In genomic region chr6:42047790-42048405, GRCh38 we compare ENCODE assay signal across 8 cellular contexts. TPM values are rescaled to one million over a fixed set of nuclear protein-coding genes. Genes with fewer than 3 reads are reported as not detected.
DNase-seq lines count a peak whose midpoint lies in the region; ATAC-seq, FAIRE-seq and TF ChIP-seq lines count a peak whose summit lies in the region.

No MANE protein-coding gene starts in this region.

- H3K9me2 ChIP-seq in PC-9 (ENCODE audit: insufficient read depth): no peaks in the 10 kb centered on the region

- TF ChIP-seq CTCF in PC-9 (conservative IDR thresholded peaks at IDR 0.05) (no peak), endothelial cell of umbilical vein (IDR thresholded peaks at IDR 0.05; ENCODE audit: extremely low read depth in 1 of 2, insufficient read depth in 1 of 2, low read depth in 1 of 2, low read length in 2 of 2) (no peak), parathyroid adenoma (IDR thresholded peaks at IDR 0.05) (no peak)

- no peak for TF ChIP-seq POLR2A in endothelial cell of umbilical vein (IDR thresholded peaks at IDR 0.05; ENCODE audit: low read depth, low read length)

- peak overlapping the region; percentile 91 for H3K4me3 ChIP-seq in PC-9
- H3K4me3 ChIP-seq in endothelial cell of umbilical vein (replicated peaks in 1 of 3; ENCODE audit: insufficient read depth in 1 of 3, low read depth in 1 of 3, low read length in 3 of 3): peak overlapping the region; percentile 63 to 79 (median 64)
- H3K4me3 ChIP-seq in parathyroid adenoma (ENCODE audit: low read depth, low read length): peak overlapping the region; percentile 64

- no peaks in the 10 kb centered on the region for H3K9me3 ChIP-seq in ES-I3 (ENCODE audit: control insufficient read depth, insufficient read depth, low read length)
- H3K9me3 ChIP-seq in PC-9 (ENCODE audit: insufficient read depth, low read depth): no peaks in the 10 kb centered on the region
- no peaks in the 10 kb centered on the region for H3K9me3 ChIP-seq in endothelial cell of umbilical vein (replicated peaks; ENCODE audit: control insufficient read depth, insufficient read depth, low read length)
- H3K9me3 ChIP-seq in parathyroid adenoma (ENCODE audit: control insufficient read depth, low read length): no peaks in the 10 kb centered on the region

- CTCF ChIA-PET in PC-9 (lab: Charles Lee) (interaction anchor here (0.6 to 1.6 kb wide), 3 partner anchors 127 to 975 kb away, joined by 3 to 6 read pairs (median 4); partner anchors contain the start of genes BYSL, MED20 and NFYA), endothelial cell of umbilical vein (lab: Charles Lee) (interaction anchor here (1.1 to 7.6 kb wide), 4 partner anchors 113 to 262 kb away, joined by 3 to 78 read pairs (median 8); partner anchors contain the start of genes BYSL, MED20 and TOMM6)

- H3K4me1 ChIP-seq in ES-I3 (ENCODE audit: insufficient read depth, low read length) (peaks cover 19% of the 10 kb centered on the region), PC-9 (replicated peaks; ENCODE audit: insufficient read depth) (peaks cover 57% of the 10 kb centered on the region), endothelial cell of umbilical vein (ENCODE audit: control insufficient read depth, extremely low read depth, insufficient read depth, low read length) (peaks cover 47% of the 10 kb centered on the region), parathyroid adenoma (peaks cover 18% of the 10 kb centered on the region)

- FAIRE-seq in endothelial cell of umbilical vein (lab: Jason Lieb, UNC): no peak

- DNase-seq in PC-9 (no peak), endothelial cell of umbilical vein (ENCODE audit: low read depth, low spot score) (no peak), DMS153 treated with DMSO at 0.1 percent for 48 hours (lab: John Stamatoyannopoulos, UW; ENCODE audit: unreplicated experiment) (no peak), DMS79 treated with DMSO at 0.1 percent for 48 hours (lab: John Stamatoyannopoulos, UW) (no peak)

- H3K9ac ChIP-seq in ES-I3 (ENCODE audit: low read depth, low read length) (peak overlapping the region; percentile 100), endothelial cell of umbilical vein (replicated peaks; ENCODE audit: extremely low read depth, insufficient read depth, low read length) (peak overlapping the region; percentile 32), parathyroid adenoma (no peak overlapping the region)

- H2AFZ ChIP-seq in PC-9 (peak overlapping the region; percentile 87), endothelial cell of umbilical vein (ENCODE audit: low read depth, low read length) (peak overlapping the region; percentile 96), parathyroid adenoma (peak overlapping the region; percentile 86)

- no peaks in the 10 kb centered on the region for H3K27me3 ChIP-seq in PC-9 (ENCODE audit: insufficient read depth, low read depth)
- H3K27me3 ChIP-seq in endothelial cell of umbilical vein (ENCODE audit: control insufficient read depth in 2 of 2, insufficient read depth in 2 of 2, low read length in 2 of 2): no peaks in the 10 kb centered on the region
- no peaks in the 10 kb centered on the region for H3K27me3 ChIP-seq in parathyroid adenoma (ENCODE audit: control insufficient read depth, insufficient read depth, low read length)

- H3K27ac ChIP-seq in PC-9 (no peak overlapping the region), endothelial cell of umbilical vein (ENCODE audit: insufficient read depth, low read depth, low read length) (no peak overlapping the region), parathyroid adenoma (peak overlapping the region; percentile 59)

- dilution Hi-C loops in endothelial cell of umbilical vein (cut with MboI; ENCODE audit: extremely low pct_ligation_motif_present, low sequenced_read_pairs): no loop called here

- intact Hi-C loops in PC-9 (cut with micrococcal nuclease; ENCODE audit: unreplicated experiment): no loop called here
- intact Hi-C loops in endothelial cell of umbilical vein (cut with micrococcal nuclease): no loop called here

- H3K36me3 ChIP-seq in ES-I3 (ENCODE audit: insufficient read depth, low read length) (peaks cover 3% of the 10 kb centered on the region; the same call in 1 of the 2 replicates), PC-9 (ENCODE audit: low read depth) (no peaks in the 10 kb centered on the region), endothelial cell of umbilical vein (ENCODE audit: control insufficient read depth in 2 of 2, extremely low read depth in 1 of 2, insufficient read depth in 2 of 2, low read length in 2 of 2) (peaks cover 2% of the 10 kb centered on the region in 2 experiments), parathyroid adenoma (ENCODE audit: control insufficient read depth, insufficient read depth, low read length) (no peaks in the 10 kb centered on the region)

- H3F3A ChIP-seq in PC-9 (ENCODE audit: insufficient read depth, low read depth): peaks cover 36% of the 10 kb centered on the region; the same call in 1 of the 2 replicates

- H3K79me2 ChIP-seq in PC-9 (ENCODE audit: low read depth) (peaks cover 14% of the 10 kb centered on the region; the same call in 1 of the 2 replicates), endothelial cell of umbilical vein (ENCODE audit: control insufficient read depth, insufficient read depth, low read length) (peaks cover 9% of the 10 kb centered on the region), parathyroid adenoma (peaks cover 18% of the 10 kb centered on the region)

- BruUV-seq in PC-9 (replicated peaks; lab: Mats Ljungman, UMichigan) (no TSS peak), endothelial cell of umbilical vein (replicated peaks; lab: Mats Ljungman, UMichigan) (no TSS peak)

- H3K9me1 ChIP-seq in endothelial cell of umbilical vein (replicated peaks; ENCODE audit: control insufficient read depth, extremely low read depth, insufficient read depth, low read length): no peaks in the 10 kb centered on the region

- H3K4me2 ChIP-seq in PC-9 (peak overlapping the region; percentile 82), endothelial cell of umbilical vein (ENCODE audit: insufficient read depth, low read length) (peak overlapping the region; percentile 83), parathyroid adenoma (ENCODE audit: low read length) (peak overlapping the region; percentile 88)

- H4K20me1 ChIP-seq in PC-9 (ENCODE audit: insufficient read depth): no peaks in the 10 kb centered on the region
- no peaks in the 10 kb centered on the region for H4K20me1 ChIP-seq in endothelial cell of umbilical vein (replicated peaks; ENCODE audit: control insufficient read depth, extremely low read depth, insufficient read depth, low read length)

- POLR2A ChIA-PET in PC-9 (lab: Charles Lee; ENCODE audit: unreplicated experiment) (interaction anchor here (0.8 kb wide), 1 partner anchor 263 kb away, joined by 3 read pairs; no protein-coding TSS in a partner anchor), endothelial cell of umbilical vein (lab: Charles Lee) (no interaction called here)

- ATAC-seq in esophagus mucosa (no peak), HG03460 (IDR thresholded peaks at IDR 0.05; ENCODE audit: unreplicated experiment) (no peak)

TF ChIP-seq in endothelial cell of umbilical vein, 7 proteins besides CTCF, POLR2A, EP300 and RAD21:
- TF ChIP-seq FOS (IDR thresholded peaks at IDR 0.05; ENCODE audit: borderline replicate concordance, insufficient read depth, low read length): no peak
- no peak for TF ChIP-seq GATA2 (IDR thresholded peaks at IDR 0.05; ENCODE audit: insufficient read depth, insufficient read length, low read depth, low read length)
- TF ChIP-seq EZH2 (IDR thresholded peaks at IDR 0.05; ENCODE audit: borderline replicate concordance, low read depth, low read length, severe bottlenecking): no peak
- TF ChIP-seq MYC (IDR thresholded peaks at IDR 0.05; ENCODE audit: low read depth, low read length): no peak
- TF ChIP-seq POLR2AphosphoS5 (IDR thresholded peaks at IDR 0.05; ENCODE audit: insufficient read depth, low read depth, low read length): no peak
- no peak for TF ChIP-seq MAX (IDR thresholded peaks at IDR 0.05; ENCODE audit: insufficient read depth, insufficient read length)
- no peak for TF ChIP-seq JUN (IDR thresholded peaks at IDR 0.05; ENCODE audit: borderline replicate concordance, insufficient read depth, insufficient read length, low read depth)

RNA-seq across cellular contexts. Expression of gene TAF8, which starts 2.4 kb away (rescaled TPM):
- total RNA-seq in PC-9 (2021) (35.6 and 38.4 TPM in 2 replicates), endothelial cell of umbilical vein (32.4 and 32.9 TPM in 2 replicates), esophagus mucosa (13.8 TPM)
- polyA plus RNA-seq in endothelial cell of umbilical vein: 45.4 and 49.8 TPM in 2 replicates
- polyA plus RNA-seq in endothelial cell of umbilical vein (2011; cell fraction: cytosol; rRNA removed): 45.1 and 47.3 TPM in 2 replicates
- 41.5 and 43.5 TPM in 2 replicates for polyA plus RNA-seq in endothelial cell of umbilical vein (2011; cell fraction: nucleus; rRNA removed)
- 14.6 and 18.3 TPM in 2 replicates for polyA plus RNA-seq in endothelial cell of umbilical vein (2012)
- polyA minus RNA-seq in endothelial cell of umbilical vein: 68.3 and 98.7 TPM in 2 replicates
- polyA minus RNA-seq in endothelial cell of umbilical vein (2011; cell fraction: cytosol; rRNA and poly(A)+ RNA removed): 11.0 TPM
- 36.4 and 40.0 TPM in 2 replicates for polyA minus RNA-seq in endothelial cell of umbilical vein (2011; cell fraction: nucleus; rRNA and poly(A)+ RNA removed)
